9 cellular contexts compared by ENCODE assay signal in genomic region chr12:30985814-30986452, GRCh38.
A peak's percentile ranks its signal among the peaks of the same experiment; 100 is the strongest.
DNase-seq lines count a peak whose midpoint lies in the region; ATAC-seq and TF ChIP-seq lines count a peak whose summit lies in the region.
"Had no signal": no experiment of that assay in that cellular context is flagged by ENCODE, and none has a peak within 500 bp of the region (broad histone marks: within the 10 kb centered on the region; RNA-seq: fewer than 3 reads in every experiment).

No MANE protein-coding gene starts in this region.

- peak; percentile 57 for ATAC-seq in HG02973 (IDR thresholded peaks at IDR 0.05; ENCODE audit: unreplicated experiment)

- no peak overlapping the region for H3K27ac ChIP-seq in 22Rv1
- H3K27ac ChIP-seq: epithelial cell of prostate had no signal

- H3K4me3 ChIP-seq in GM12865 (ENCODE audit: low read depth, low read length), result no peak overlapping the region

- peak; percentile 89 for TF ChIP-seq CTCF in 22Rv1 (IDR thresholded peaks at IDR 0.05)
- TF ChIP-seq CTCF in GM12865 (IDR thresholded peaks at IDR 0.05; ENCODE audit: insufficient read depth, low read depth, low read length, missing control alignments), result peak; percentile 80

- peak; percentile 68 for DNase-seq in GM12865 (ENCODE audit: low read depth)
- DNase-seq in NCI-H526 treated with DMSO at 0.1 percent for 48 hours (lab: John Stamatoyannopoulos, UW), result peak; percentile 26
- peak in 48 of 56 donors; percentile 8 to 77 (median 38) for DNase-seq in amygdala (lab: John Stamatoyannopoulos, UW)
- DNase-seq in hepatic stellate cell (ENCODE audit: low spot score), result peak; percentile 79
- peak in 2 of 3 donors; percentile 5 to 18 for DNase-seq in stimulated activated CD4-positive, alpha-beta T cell treated with anti-CD3 and anti-CD28 coated beads, Interleukin-12 subunit alpha, Interleukin-12 subunit beta, amount 100 ng/mL, for 48 hours (ENCODE audit: low read depth in 2 of 3, low spot score in 1 of 3)
- no peak for DNase-seq in GF-D8 (lab: John Stamatoyannopoulos, UW)
